ENCODE assay signal across 1 cellular context in genomic region chr9:136762915-136763648, GRCh38.
TF ChIP-seq lines count a peak whose summit lies in the region.

No MANE protein-coding gene starts in this region.

TF ChIP-seq in WTC11, 78 proteins besides CTCF, POLR2A, EP300 and RAD21 (continued from another document):
- TF ChIP-seq FOXK1 (CRISPR knock-in tag; IDR thresholded peaks at IDR 0.05) (no peak), ESRRA (CRISPR knock-in tag; IDR thresholded peaks at IDR 0.05; ENCODE audit: borderline replicate concordance) (no peak), JUN (CRISPR knock-in tag; IDR thresholded peaks at IDR 0.05) (no peak), TCF7 (CRISPR knock-in tag; IDR thresholded peaks at IDR 0.05; ENCODE audit: low read depth) (no peak), MAX (CRISPR knock-in tag; IDR thresholded peaks at IDR 0.05) (peak; percentile 16; the same call in 1 of the 2 replicates), ZNF138 (CRISPR knock-in tag; conservative IDR thresholded peaks at IDR 0.05) (no peak), NR3C1 (CRISPR knock-in tag; conservative IDR thresholded peaks at IDR 0.05; ENCODE audit: low read depth) (no peak), ZNF281 (CRISPR knock-in tag; IDR thresholded peaks at IDR 0.05) (no peak), ATF3 (CRISPR knock-in tag; conservative IDR thresholded peaks at IDR 0.05) (no peak), ETV6 (CRISPR knock-in tag; IDR thresholded peaks at IDR 0.05) (no peak)
